ENCODE assay signal across 1 cellular context in the genomic region with DNA sequence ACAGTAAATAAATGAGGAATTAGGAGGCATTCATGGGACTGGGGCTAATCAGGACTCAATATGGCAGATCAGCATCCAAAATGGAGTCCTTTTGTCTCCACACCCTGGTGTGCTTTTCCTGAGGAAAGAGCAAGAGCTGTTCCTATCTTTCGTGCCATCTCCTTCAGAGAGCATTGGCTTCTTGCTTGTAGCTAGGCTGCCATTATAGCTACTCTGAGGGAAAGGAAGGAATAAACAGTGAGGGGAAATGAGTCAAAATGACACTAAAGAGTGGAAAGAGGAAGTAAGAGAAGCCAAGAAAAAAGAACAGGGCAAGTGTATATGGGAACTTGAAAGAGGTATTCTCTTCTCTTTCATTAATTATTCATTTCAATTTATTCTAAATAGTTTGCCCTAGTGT.
A peak's percentile ranks its signal among the peaks of the same experiment; 100 is the strongest.
TF ChIP-seq lines count a peak whose summit lies in the region.

No MANE protein-coding gene starts in this region.

TF ChIP-seq in K562, 482 proteins besides CTCF, POLR2A, EP300 and RAD21 (continued from another document and continues in another):
- TF ChIP-seq, protein P1, sequence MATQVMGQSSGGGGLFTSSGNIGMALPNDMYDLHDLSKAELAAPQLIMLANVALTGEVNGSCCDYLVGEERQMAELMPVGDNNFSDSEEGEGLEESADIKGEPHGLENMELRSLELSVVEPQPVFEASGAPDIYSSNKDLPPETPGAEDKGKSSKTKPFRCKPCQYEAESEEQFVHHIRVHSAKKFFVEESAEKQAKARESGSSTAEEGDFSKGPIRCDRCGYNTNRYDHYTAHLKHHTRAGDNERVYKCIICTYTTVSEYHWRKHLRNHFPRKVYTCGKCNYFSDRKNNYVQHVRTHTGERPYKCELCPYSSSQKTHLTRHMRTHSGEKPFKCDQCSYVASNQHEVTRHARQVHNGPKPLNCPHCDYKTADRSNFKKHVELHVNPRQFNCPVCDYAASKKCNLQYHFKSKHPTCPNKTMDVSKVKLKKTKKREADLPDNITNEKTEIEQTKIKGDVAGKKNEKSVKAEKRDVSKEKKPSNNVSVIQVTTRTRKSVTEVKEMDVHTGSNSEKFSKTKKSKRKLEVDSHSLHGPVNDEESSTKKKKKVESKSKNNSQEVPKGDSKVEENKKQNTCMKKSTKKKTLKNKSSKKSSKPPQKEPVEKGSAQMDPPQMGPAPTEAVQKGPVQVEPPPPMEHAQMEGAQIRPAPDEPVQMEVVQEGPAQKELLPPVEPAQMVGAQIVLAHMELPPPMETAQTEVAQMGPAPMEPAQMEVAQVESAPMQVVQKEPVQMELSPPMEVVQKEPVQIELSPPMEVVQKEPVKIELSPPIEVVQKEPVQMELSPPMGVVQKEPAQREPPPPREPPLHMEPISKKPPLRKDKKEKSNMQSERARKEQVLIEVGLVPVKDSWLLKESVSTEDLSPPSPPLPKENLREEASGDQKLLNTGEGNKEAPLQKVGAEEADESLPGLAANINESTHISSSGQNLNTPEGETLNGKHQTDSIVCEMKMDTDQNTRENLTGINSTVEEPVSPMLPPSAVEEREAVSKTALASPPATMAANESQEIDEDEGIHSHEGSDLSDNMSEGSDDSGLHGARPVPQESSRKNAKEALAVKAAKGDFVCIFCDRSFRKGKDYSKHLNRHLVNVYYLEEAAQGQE (CRISPR knock-in tag; IDR thresholded peaks at IDR 0.05; ENCODE audit: low read depth): no peak
- TF ChIP-seq HMG20B (CRISPR knock-in tag; IDR thresholded peaks at IDR 0.05) (no peak), ZFP36 (IDR thresholded peaks at IDR 0.05; ENCODE audit: low read depth, low read length, partially characterized antibody) (no peak), MAZ (CRISPR knock-in tag; conservative IDR thresholded peaks at IDR 0.05 in 1 of 2, IDR thresholded peaks at IDR 0.05 in 1 of 2) (no peak), RNF2 (IDR thresholded peaks at IDR 0.05) (no peak), ZNF133 (CRISPR knock-in tag; IDR thresholded peaks at IDR 0.05) (no peak), ZBED1 (IDR thresholded peaks at IDR 0.05) (no peak), CREB1 (IDR thresholded peaks at IDR 0.05) (no peak), CREB1 (CRISPR knock-in tag; IDR thresholded peaks at IDR 0.05) (no peak), RFX1 (IDR thresholded peaks at IDR 0.05) (no peak), TBP (optimal IDR thresholded peaks at IDR 0.05; ENCODE audit: low read depth, low read length) (no peak), ZNF140 (CRISPR knock-in tag; IDR thresholded peaks at IDR 0.05) (no peak), NFE2L1 (tag; IDR thresholded peaks at IDR 0.05; ENCODE audit: borderline replicate concordance, low read depth) (no peak), BCL6 (CRISPR knock-in tag; IDR thresholded peaks at IDR 0.05) (0 out of 2 replicates have a peak, but pooled peaks have one; percentile 21), NELFE (IDR thresholded peaks at IDR 0.05; ENCODE audit: insufficient read depth, insufficient read length) (no peak), TGIF2 (CRISPR knock-in tag; IDR thresholded peaks at IDR 0.05) (no peak), YY1 (IDR thresholded peaks at IDR 0.05; ENCODE audit: borderline replicate concordance in 1 of 3, control insufficient read depth in 1 of 3, extremely low read depth in 1 of 3, insufficient read depth in 3 of 3, insufficient read length in 1 of 3, insufficient replicate concordance in 2 of 3, low read depth in 1 of 3, low read length in 2 of 3) (peak in 1 of 3 experiments; percentile 44), CBX8 (IDR thresholded peaks at IDR 0.05; ENCODE audit: borderline replicate concordance, extremely low read depth, low read depth, low read length, poor library complexity, severe bottlenecking) (no peak), ZNF12 (CRISPR knock-in tag; IDR thresholded peaks at IDR 0.05) (no peak), PRMT5 (CRISPR knock-in tag; IDR thresholded peaks at IDR 0.05) (no peak), TCF7 (IDR thresholded peaks at IDR 0.05; ENCODE audit: borderline replicate concordance) (no peak), SMARCB1 (IDR thresholded peaks at IDR 0.05; ENCODE audit: insufficient read length, low read depth) (no peak), ZNF354B (CRISPR knock-in tag; IDR thresholded peaks at IDR 0.05) (no peak), MYNN (IDR thresholded peaks at IDR 0.05) (no peak), MYNN (CRISPR knock-in tag; IDR thresholded peaks at IDR 0.05) (no peak), YBX1 (IDR thresholded peaks at IDR 0.05) (no peak), POLR2AphosphoS2 (IDR thresholded peaks at IDR 0.05; ENCODE audit: low read length) (no peak), SRF (CRISPR knock-in tag; IDR thresholded peaks at IDR 0.05) (no peak)
- TF ChIP-seq, protein P2, sequence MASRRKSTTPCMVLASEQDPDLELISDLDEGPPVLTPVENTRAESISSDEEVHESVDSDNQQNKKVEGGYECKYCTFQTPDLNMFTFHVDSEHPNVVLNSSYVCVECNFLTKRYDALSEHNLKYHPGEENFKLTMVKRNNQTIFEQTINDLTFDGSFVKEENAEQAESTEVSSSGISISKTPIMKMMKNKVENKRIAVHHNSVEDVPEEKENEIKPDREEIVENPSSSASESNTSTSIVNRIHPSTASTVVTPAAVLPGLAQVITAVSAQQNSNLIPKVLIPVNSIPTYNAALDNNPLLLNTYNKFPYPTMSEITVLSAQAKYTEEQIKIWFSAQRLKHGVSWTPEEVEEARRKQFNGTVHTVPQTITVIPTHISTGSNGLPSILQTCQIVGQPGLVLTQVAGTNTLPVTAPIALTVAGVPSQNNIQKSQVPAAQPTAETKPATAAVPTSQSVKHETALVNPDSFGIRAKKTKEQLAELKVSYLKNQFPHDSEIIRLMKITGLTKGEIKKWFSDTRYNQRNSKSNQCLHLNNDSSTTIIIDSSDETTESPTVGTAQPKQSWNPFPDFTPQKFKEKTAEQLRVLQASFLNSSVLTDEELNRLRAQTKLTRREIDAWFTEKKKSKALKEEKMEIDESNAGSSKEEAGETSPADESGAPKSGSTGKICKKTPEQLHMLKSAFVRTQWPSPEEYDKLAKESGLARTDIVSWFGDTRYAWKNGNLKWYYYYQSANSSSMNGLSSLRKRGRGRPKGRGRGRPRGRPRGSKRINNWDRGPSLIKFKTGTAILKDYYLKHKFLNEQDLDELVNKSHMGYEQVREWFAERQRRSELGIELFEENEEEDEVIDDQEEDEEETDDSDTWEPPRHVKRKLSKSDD (conservative IDR thresholded peaks at IDR 0.05; ENCODE audit: low read length): no peak
- TF ChIP-seq, protein P3, sequence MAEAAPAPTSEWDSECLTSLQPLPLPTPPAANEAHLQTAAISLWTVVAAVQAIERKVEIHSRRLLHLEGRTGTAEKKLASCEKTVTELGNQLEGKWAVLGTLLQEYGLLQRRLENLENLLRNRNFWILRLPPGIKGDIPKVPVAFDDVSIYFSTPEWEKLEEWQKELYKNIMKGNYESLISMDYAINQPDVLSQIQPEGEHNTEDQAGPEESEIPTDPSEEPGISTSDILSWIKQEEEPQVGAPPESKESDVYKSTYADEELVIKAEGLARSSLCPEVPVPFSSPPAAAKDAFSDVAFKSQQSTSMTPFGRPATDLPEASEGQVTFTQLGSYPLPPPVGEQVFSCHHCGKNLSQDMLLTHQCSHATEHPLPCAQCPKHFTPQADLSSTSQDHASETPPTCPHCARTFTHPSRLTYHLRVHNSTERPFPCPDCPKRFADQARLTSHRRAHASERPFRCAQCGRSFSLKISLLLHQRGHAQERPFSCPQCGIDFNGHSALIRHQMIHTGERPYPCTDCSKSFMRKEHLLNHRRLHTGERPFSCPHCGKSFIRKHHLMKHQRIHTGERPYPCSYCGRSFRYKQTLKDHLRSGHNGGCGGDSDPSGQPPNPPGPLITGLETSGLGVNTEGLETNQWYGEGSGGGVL (CRISPR knock-in tag; IDR thresholded peaks at IDR 0.05): no peak
- TF ChIP-seq, protein P4, sequence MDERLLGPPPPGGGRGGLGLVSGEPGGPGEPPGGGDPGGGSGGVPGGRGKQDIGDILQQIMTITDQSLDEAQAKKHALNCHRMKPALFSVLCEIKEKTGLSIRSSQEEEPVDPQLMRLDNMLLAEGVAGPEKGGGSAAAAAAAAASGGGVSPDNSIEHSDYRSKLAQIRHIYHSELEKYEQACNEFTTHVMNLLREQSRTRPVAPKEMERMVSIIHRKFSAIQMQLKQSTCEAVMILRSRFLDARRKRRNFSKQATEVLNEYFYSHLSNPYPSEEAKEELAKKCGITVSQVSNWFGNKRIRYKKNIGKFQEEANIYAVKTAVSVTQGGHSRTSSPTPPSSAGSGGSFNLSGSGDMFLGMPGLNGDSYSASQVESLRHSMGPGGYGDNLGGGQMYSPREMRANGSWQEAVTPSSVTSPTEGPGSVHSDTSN (CRISPR knock-in tag; IDR thresholded peaks at IDR 0.05; ENCODE audit: low read depth): no peak
- TF ChIP-seq, protein P4 (tag; conservative IDR thresholded peaks at IDR 0.05; ENCODE audit: low read depth): no peak
- TF ChIP-seq, protein P5, sequence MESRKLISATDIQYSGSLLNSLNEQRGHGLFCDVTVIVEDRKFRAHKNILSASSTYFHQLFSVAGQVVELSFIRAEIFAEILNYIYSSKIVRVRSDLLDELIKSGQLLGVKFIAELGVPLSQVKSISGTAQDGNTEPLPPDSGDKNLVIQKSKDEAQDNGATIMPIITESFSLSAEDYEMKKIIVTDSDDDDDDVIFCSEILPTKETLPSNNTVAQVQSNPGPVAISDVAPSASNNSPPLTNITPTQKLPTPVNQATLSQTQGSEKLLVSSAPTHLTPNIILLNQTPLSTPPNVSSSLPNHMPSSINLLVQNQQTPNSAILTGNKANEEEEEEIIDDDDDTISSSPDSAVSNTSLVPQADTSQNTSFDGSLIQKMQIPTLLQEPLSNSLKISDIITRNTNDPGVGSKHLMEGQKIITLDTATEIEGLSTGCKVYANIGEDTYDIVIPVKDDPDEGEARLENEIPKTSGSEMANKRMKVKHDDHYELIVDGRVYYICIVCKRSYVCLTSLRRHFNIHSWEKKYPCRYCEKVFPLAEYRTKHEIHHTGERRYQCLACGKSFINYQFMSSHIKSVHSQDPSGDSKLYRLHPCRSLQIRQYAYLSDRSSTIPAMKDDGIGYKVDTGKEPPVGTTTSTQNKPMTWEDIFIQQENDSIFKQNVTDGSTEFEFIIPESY (CRISPR knock-in tag; IDR thresholded peaks at IDR 0.05): no peak
- TF ChIP-seq, protein P6, sequence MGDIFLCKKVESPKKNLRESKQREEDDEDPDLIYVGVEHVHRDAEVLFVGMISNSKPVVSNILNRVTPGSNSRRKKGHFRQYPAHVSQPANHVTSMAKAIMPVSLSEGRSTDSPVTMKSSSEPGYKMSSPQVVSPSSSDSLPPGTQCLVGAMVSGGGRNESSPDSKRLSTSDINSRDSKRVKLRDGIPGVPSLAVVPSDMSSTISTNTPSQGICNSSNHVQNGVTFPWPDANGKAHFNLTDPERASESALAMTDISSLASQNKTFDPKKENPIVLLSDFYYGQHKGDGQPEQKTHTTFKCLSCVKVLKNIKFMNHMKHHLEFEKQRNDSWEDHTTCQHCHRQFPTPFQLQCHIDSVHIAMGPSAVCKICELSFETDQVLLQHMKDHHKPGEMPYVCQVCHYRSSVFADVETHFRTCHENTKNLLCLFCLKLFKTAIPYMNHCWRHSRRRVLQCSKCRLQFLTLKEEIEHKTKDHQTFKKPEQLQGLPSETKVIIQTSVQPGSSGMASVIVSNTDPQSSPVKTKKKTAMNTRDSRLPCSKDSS (IDR thresholded peaks at IDR 0.05; ENCODE audit: low read depth, partially characterized antibody): no peak
- TF ChIP-seq, protein P7, sequence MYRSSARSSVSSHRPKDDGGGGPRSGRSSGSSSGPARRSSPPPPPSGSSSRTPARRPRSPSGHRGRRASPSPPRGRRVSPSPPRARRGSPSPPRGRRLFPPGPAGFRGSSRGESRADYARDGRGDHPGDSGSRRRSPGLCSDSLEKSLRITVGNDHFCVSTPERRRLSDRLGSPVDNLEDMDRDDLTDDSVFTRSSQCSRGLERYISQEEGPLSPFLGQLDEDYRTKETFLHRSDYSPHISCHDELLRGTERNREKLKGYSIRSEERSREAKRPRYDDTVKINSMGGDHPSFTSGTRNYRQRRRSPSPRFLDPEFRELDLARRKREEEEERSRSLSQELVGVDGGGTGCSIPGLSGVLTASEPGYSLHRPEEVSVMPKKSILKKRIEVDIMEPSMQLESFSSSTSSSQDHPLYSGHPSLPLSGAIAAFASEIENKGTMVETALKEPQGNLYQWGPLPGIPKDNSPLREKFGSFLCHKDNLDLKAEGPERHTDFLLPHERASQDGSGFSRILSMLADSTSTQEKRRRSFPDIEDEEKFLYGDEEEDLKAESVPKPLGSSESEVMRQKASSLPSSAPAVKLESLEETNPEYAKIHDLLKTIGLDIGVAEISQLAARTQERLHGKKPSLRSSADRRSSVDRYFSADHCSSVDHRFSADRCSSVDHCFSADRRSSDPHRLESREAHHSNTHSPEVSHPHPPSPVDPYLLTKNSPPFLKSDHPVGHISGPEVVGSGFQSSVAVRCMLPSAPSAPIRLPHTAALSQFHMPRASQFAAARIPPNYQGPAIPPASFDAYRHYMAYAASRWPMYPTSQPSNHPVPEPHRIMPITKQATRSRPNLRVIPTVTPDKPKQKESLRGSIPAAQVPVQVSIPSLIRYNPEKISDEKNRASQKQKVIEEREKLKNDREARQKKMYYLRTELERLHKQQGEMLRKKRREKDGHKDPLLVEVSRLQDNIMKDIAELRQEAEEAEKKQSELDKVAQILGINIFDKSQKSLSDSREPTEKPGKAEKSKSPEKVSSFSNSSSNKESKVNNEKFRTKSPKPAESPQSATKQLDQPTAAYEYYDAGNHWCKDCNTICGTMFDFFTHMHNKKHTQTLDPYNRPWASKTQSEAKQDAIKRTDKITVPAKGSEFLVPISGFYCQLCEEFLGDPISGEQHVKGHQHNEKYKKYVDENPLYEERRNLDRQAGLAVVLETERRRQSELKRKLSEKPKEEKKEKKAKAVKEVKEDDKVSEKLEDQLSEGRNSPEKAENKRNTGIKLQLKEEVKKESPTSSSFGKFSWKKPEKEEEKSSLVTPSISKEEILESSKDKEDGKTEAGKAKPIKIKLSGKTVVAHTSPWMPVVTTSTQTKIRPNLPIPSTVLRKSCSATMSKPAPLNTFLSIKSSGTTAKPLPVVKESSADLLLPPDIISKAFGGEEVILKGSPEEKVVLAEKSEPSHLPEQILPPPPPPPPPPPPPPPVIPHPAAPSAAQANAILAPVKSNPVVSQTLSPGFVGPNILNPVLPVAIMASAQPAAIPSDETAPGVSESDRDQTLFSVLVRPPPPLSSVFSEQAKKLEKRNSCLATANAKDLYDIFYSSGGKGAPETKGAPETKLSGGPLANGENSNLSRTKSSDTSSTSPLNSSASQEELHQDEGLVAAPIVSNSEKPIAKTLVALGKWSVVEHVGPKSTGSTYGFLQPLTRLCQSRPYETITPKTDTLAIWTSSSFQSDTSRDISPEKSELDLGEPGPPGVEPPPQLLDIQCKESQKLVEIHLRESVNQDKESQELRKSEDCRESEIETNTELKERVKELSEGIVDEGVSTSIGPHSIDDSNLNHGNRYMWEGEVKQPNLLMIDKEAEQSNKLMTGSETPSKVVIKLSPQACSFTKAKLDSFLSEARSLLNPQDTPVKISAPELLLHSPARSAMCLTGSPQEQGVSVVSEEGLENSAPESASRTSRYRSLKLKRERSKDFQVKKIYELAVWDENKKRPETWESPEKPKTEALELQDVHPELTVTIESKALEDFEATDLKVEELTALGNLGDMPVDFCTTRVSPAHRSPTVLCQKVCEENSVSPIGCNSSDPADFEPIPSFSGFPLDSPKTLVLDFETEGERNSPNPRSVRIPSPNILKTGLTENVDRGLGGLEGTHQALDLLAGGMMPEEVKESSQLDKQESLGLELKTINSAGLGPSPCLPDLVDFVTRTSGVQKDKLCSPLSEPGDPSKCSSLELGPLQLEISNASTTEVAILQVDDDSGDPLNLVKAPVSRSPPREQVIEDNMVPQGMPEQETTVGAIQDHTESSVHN (IDR thresholded peaks at IDR 0.05; ENCODE audit: borderline replicate concordance in 1 of 2, low read depth in 1 of 2): no peak
